ENCODE assay signal across 1 cellular context in genomic region chr6:11712760-11713159, GRCh38.
TF ChIP-seq lines count a peak whose summit lies in the region.

No MANE protein-coding gene starts in this region.

TF ChIP-seq in GM12878, 131 proteins besides CTCF, POLR2A, EP300 and RAD21 (continued from another document):
- 0 out of 2 replicates have a peak, but pooled peaks have one; percentile 39 for TF ChIP-seq CREB1 (IDR thresholded peaks at IDR 0.05; ENCODE audit: low read depth)
- peak; percentile 87 for TF ChIP-seq RELB (IDR thresholded peaks at IDR 0.05; ENCODE audit: low read depth)
- TF ChIP-seq CBFB (IDR thresholded peaks at IDR 0.05; ENCODE audit: low read depth), result peak; percentile 61; the same call in 1 of the 2 replicates
- TF ChIP-seq GATAD2B (conservative IDR thresholded peaks at IDR 0.05; ENCODE audit: low read depth), result peak; percentile 55; the same call in 1 of the 2 replicates
- TF ChIP-seq BHLHE40 (IDR thresholded peaks at IDR 0.05; ENCODE audit: borderline replicate concordance in 1 of 2, low read depth in 2 of 2, low read length in 1 of 2), result peak; percentile 80 to 84
- TF ChIP-seq EED (IDR thresholded peaks at IDR 0.05; ENCODE audit: low read depth), result peak; percentile 84
- peak; percentile 17 to 66; a peak in 1 of 4 replicates for TF ChIP-seq CEBPB (IDR thresholded peaks at IDR 0.05; ENCODE audit: borderline replicate concordance in 1 of 2, low read depth in 2 of 2, low read length in 2 of 2)
- no peak for TF ChIP-seq SUZ12 (IDR thresholded peaks at IDR 0.05; ENCODE audit: unreplicated experiment)
- peak; percentile 61 for TF ChIP-seq NFIC (IDR thresholded peaks at IDR 0.05; ENCODE audit: low read depth, low read length)
TF ChIP-seq in GM12878: peak in this region for 27.
